Comparison of ENCODE assay signal across 11 cellular contexts in genomic region chr14:52025310-52025709, GRCh38. TPM values are rescaled to one million over a fixed set of nuclear protein-coding genes. Genes with fewer than 3 reads are reported as not detected.
DNase-seq lines count a peak whose midpoint lies in the region; ATAC-seq and TF ChIP-seq lines count a peak whose summit lies in the region.
"Had no signal": no experiment of that assay in that cellular context is flagged by ENCODE, and none has a peak within 500 bp of the region (broad histone marks: within the 10 kb centered on the region; RNA-seq: fewer than 3 reads in every experiment).

No MANE protein-coding gene starts in this region.

- H3K36me3 ChIP-seq in left ventricle myocardium inferior (peaks cover 20% of the 10 kb centered on the region), thoracic aorta (no peaks in the 10 kb centered on the region), spleen (no peaks in the 10 kb centered on the region), hepatocyte (replicated peaks; ENCODE audit: insufficient read depth, low read depth) (no peaks in the 10 kb centered on the region)

- H3K4me1 ChIP-seq in left ventricle myocardium inferior (peaks cover 83% of the 10 kb centered on the region), thoracic aorta (ENCODE audit: control insufficient read depth in 1 of 2, low read depth in 2 of 2) (peaks cover 4 to 28% of the 10 kb centered on the region in 2 donors), spleen (peaks cover 0 to 15% (median 9%) of the 10 kb centered on the region in 6 donors), hepatocyte (ENCODE audit: insufficient read depth) (no peaks in the 10 kb centered on the region)

- H3K27ac ChIP-seq in left ventricle myocardium inferior (replicated peaks) (peak overlapping the region; percentile 89), thoracic aorta (peak overlapping the region; percentile 19 to 52), spleen (no peak overlapping the region), hepatocyte (no peak overlapping the region)

- TF ChIP-seq CTCF in left ventricle myocardium inferior (IDR thresholded peaks at IDR 0.05; ENCODE audit: borderline replicate concordance) (no peak), thoracic aorta (IDR thresholded peaks at IDR 0.05) (no peak), spleen (IDR thresholded peaks at IDR 0.05 in 8 of 11, conservative IDR thresholded peaks at IDR 0.05 in 3 of 11) (no peak), hepatocyte (IDR thresholded peaks at IDR 0.05; ENCODE audit: poor library complexity) (no peak)

- no peaks in the 10 kb centered on the region for H3K27me3 ChIP-seq in left ventricle myocardium inferior (ENCODE audit: low read depth)
- H3K27me3 ChIP-seq in thoracic aorta (replicated peaks; ENCODE audit: insufficient read depth): no peaks in the 10 kb centered on the region
- no peaks in the 10 kb centered on the region for H3K27me3 ChIP-seq in spleen (replicated peaks in 1 of 7)
- H3K27me3 ChIP-seq in hepatocyte: no peaks in the 10 kb centered on the region
- H3K27me3 ChIP-seq: sigmoid colon had no signal

- intact Hi-C loops in left ventricle myocardium inferior (cut with micrococcal nuclease): no loop called here
- intact Hi-C loops in spleen (cut with DNase I; ENCODE audit: low total_unique reads): no loop called here

- no peak overlapping the region for H3K4me2 ChIP-seq in hepatocyte

- no peak overlapping the region for H2AFZ ChIP-seq in hepatocyte

- H3K4me3 ChIP-seq in left ventricle myocardium inferior (no peak overlapping the region), thoracic aorta (no peak overlapping the region), spleen (no peak overlapping the region), hepatocyte (no peak overlapping the region)
- H3K4me3 ChIP-seq: sigmoid colon had no signal

- H3K9me3 ChIP-seq in left ventricle myocardium inferior (replicated peaks): no peaks in the 10 kb centered on the region
- H3K9me3 ChIP-seq in thoracic aorta: no peaks in the 10 kb centered on the region
- peaks cover 0 to 5% (median 0%) of the 10 kb centered on the region in 8 donors for H3K9me3 ChIP-seq in spleen
- H3K9me3 ChIP-seq in hepatocyte (ENCODE audit: low read depth): no peaks in the 10 kb centered on the region

- DNase-seq in HS-5 (ENCODE audit: low read depth) (peak; percentile 82), brain pericyte (ENCODE audit: low read depth, low spot score) (peak; percentile 89), left ventricle myocardium inferior (no peak), thoracic aorta (ENCODE audit: low spot score) (no peak), spleen (no peak), hepatocyte (ENCODE audit: low spot score) (no peak), germinal center (ENCODE audit: low spot score) (no peak)
- DNase-seq: central memory CD4-positive, alpha-beta T cell; DMS79 treated with DMSO at 0.1 percent for 48 hours; NCI-H1417; sigmoid colon had no signal

- no peaks in the 10 kb centered on the region for H3K79me2 ChIP-seq in hepatocyte

- TF ChIP-seq POLR2A in spleen (IDR thresholded peaks at IDR 0.05): no peak

- no peak for ATAC-seq in thoracic aorta (ENCODE audit: insufficient number of reproducible peaks, low FRiP score, low read depth)

- no peaks in the 10 kb centered on the region for H4K20me1 ChIP-seq in hepatocyte (ENCODE audit: insufficient read depth, poor library complexity, severe bottlenecking)

- no peaks in the 10 kb centered on the region for H3K9me2 ChIP-seq in hepatocyte (replicated peaks; ENCODE audit: insufficient read depth)

RNA-seq across cellular contexts. Expression of gene RTRAF, which starts 36.0 kb away (rescaled TPM):
- total RNA-seq in left ventricle myocardium inferior (237 TPM), thoracic aorta (10 to 100 TPM; 36.9 to 44.8 TPM), spleen (10 to 100 TPM; 37.8 to 94.2 (median 87.4) TPM), hepatocyte (94.7 and 96.8 TPM in 2 replicates)
- polyA plus RNA-seq in spleen (100 to 1,000 TPM; 118 to 184 (median 122) TPM), hepatocyte (177 and 194 TPM in 2 replicates)

RNA-seq across cellular contexts. Expression of gene NID2, which starts 43.5 kb away (rescaled TPM):
- 35.2 TPM for total RNA-seq in left ventricle myocardium inferior
- 10 to 100 TPM; 21.0 to 33.3 TPM for total RNA-seq in thoracic aorta
- total RNA-seq in spleen: 10 to 100 TPM in 1 of 7 donors, 1 to 10 TPM in 6; 2.0 to 10.8 (median 5.2) TPM
- polyA plus RNA-seq in spleen: 1 to 10 TPM in 1 of 3 donors, under 1 TPM in 2; 0.33 to 1.4 (median 0.93) TPM
- total RNA-seq in hepatocyte: 43.1 and 52.8 TPM in 2 replicates
- 60.4 and 65.7 TPM in 2 replicates for polyA plus RNA-seq in hepatocyte

Comparison
In these comparisons a context has a peak if more than half of its experiments do, and no peak if none do; other contexts are left out.
1. DNase-seq: peak in HS-5 (single experiment) and brain pericyte (single experiment); none in left ventricle myocardium inferior (single experiment), thoracic aorta (single experiment), spleen (single experiment), hepatocyte (single experiment) and germinal center (single experiment).
2. H3K27ac ChIP-seq: peak in left ventricle myocardium inferior (single experiment) and thoracic aorta (2 of 2); none in spleen (0 of 8) and hepatocyte (single experiment).